Comparison of ENCODE assay signal across 8 cellular contexts in the genomic region with DNA sequence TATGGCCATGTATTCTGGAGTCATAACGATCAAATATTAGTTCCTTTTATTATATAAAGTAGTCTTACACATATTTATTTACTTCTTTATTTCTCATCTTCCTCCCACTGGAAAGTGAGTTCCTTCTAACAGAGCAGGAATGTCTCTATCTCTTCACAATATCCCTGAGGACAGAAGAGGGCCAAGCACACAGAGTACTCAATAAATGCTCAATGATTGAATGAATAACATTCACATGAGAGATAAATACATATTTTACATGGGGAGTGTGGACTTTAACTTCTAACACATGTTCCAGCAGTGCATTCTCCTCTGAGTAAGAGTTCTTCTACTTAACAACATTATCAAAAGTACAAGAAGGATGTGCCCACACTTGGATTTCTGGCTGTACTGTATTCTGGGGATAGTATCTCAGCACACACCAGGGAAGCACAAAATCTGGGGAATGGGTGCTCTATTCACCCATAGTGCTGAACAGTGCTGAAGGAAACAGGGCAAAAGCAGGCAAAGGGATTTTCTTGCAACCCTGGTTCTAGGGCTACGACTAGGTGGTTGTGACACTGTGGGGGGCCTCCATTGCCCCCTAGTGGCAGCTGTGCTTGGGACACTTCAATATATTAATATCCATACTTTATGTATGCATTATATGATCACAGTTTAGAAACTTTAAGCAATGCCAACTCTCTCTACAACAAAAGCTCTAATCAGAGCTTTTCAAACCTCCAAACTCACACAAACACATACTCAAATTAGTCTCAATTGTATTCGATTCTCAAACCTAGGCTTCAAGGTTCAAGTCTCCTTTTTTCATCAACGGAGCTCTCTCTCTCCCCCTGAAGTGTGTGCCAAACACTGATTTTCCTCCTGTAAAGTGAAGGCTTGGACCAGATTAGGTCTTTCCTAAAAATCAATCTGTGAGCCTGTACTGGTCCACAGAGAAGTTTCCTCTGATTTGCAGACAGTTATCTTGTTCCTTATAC.
DNase-seq lines count a peak whose midpoint lies in the region; ATAC-seq and TF ChIP-seq lines count a peak whose summit lies in the region.

No MANE protein-coding gene starts in this region.

- H3K79me2 ChIP-seq in trophoblast cell (ENCODE audit: control insufficient read depth, insufficient read depth, low read length, poor library complexity): no peaks in the 10 kb centered on the region

- ATAC-seq in GM18499 (IDR thresholded peaks at IDR 0.05; ENCODE audit: insufficient read depth, unreplicated experiment) (peak; percentile 81), HG02884 (IDR thresholded peaks at IDR 0.05; ENCODE audit: unreplicated experiment) (peak; percentile 98)

- no peak overlapping the region for H2AK5ac ChIP-seq in trophoblast cell (ENCODE audit: low read length)

- no peak overlapping the region for H3K14ac ChIP-seq in trophoblast cell (ENCODE audit: low read length)

- H3K27ac ChIP-seq in trophoblast cell (ENCODE audit: low read depth, low read length) (no peak overlapping the region), vagina (no peak overlapping the region)

- POLR2A ChIA-PET in AG04449 (lab: Yijun Ruan, JAX): no interaction called here

- no peak overlapping the region for H3K4ac ChIP-seq in trophoblast cell (ENCODE audit: low read depth, low read length)

- no peak overlapping the region for H4K12ac ChIP-seq in trophoblast cell (ENCODE audit: low read depth, low read length)

- no peaks in the 10 kb centered on the region for H3K4me1 ChIP-seq in trophoblast cell (ENCODE audit: control insufficient read depth in 1 of 2, insufficient read depth in 2 of 2, low read length in 2 of 2)
- H3K4me1 ChIP-seq in vagina: no peaks in the 10 kb centered on the region

- DNase-seq in AG04449 (ENCODE audit: low read depth, low spot score) (no peak), NCI-H82 (lab: John Stamatoyannopoulos, UW) (peak; percentile 78), activated T-cell treated with anti-CD3 and anti-CD28 coated beads for 24 hours (ENCODE audit: low read depth) (peak; percentile 32), fibroblast of peridontal ligament (ENCODE audit: extremely low read depth) (peak; percentile 66), trophoblast cell (peak; percentile 49 to 73), vagina (ENCODE audit: extremely low spot score in 2 of 2) (no peak)

- H2BK12ac ChIP-seq in trophoblast cell (ENCODE audit: low read length): no peak overlapping the region

- H3K4me3 ChIP-seq in AG04449 (ENCODE audit: low read depth, low read length): no peak overlapping the region
- no peak overlapping the region for H3K4me3 ChIP-seq in trophoblast cell (ENCODE audit: low read depth, low read length)
- H3K4me3 ChIP-seq in vagina: no peak overlapping the region

- H3K9ac ChIP-seq in trophoblast cell (ENCODE audit: low read length): no peak overlapping the region

- CTCF ChIA-PET in AG04449 (lab: Yijun Ruan, JAX): interaction anchor here (0.6 to 3.0 kb wide), 11 partner anchors 9 to 674 kb away, joined by 3 to 18 read pairs (median 4); no protein-coding TSS in a partner anchor

- H2BK120ac ChIP-seq in trophoblast cell (ENCODE audit: insufficient read depth, low read length, poor library complexity): no peak overlapping the region

- H2BK5ac ChIP-seq in trophoblast cell (ENCODE audit: low read depth, low read length, poor library complexity): no peak overlapping the region

- no peaks in the 10 kb centered on the region for H3K79me1 ChIP-seq in trophoblast cell (ENCODE audit: low read length)

- H3K36me3 ChIP-seq in trophoblast cell (ENCODE audit: control insufficient read depth in 1 of 2, insufficient read depth in 2 of 2, low read length in 2 of 2): no peaks in the 10 kb centered on the region
- H3K36me3 ChIP-seq in vagina: no peaks in the 10 kb centered on the region

- H4K91ac ChIP-seq in trophoblast cell (ENCODE audit: low read depth, low read length): no peak overlapping the region

- H3K4me2 ChIP-seq in trophoblast cell (ENCODE audit: low read length): no peak overlapping the region

- peak; percentile 69 for TF ChIP-seq CTCF in AG04449 (IDR thresholded peaks at IDR 0.05; ENCODE audit: insufficient read depth, low read length, missing control alignments)
- TF ChIP-seq CTCF in vagina (IDR thresholded peaks at IDR 0.05): peak; percentile 40 to 61 (median 42)

- intact Hi-C loops in vagina (cut with DNase I): no loop called here

- no peak overlapping the region for H3K23ac ChIP-seq in trophoblast cell (ENCODE audit: low read length)

- WGBS in trophoblast cell (ENCODE audit: extremely low coverage, insufficient coverage, insufficient read length): 100% methylated on average over 1 of the region's 4 CpGs

- no peaks in the 10 kb centered on the region for H3K27me3 ChIP-seq in trophoblast cell (ENCODE audit: insufficient read depth, low read length)
- no peaks in the 10 kb centered on the region for H3K27me3 ChIP-seq in vagina

- no peak overlapping the region for H3K18ac ChIP-seq in trophoblast cell (ENCODE audit: low read length)

- no peak overlapping the region for H4K8ac ChIP-seq in trophoblast cell (ENCODE audit: low read depth, low read length)

- H3K9me3 ChIP-seq in trophoblast cell (ENCODE audit: insufficient read depth, low read depth, low read length) (no peaks in the 10 kb centered on the region), vagina (no peaks in the 10 kb centered on the region)

- no peak overlapping the region for H2AFZ ChIP-seq in trophoblast cell (ENCODE audit: insufficient read depth, low read length, poor library complexity)

- no peak for TF ChIP-seq POLR2A in vagina (IDR thresholded peaks at IDR 0.05)

Comparison
In these comparisons a context has a peak if more than half of its experiments do, and no peak if none do; other contexts are left out.
1. DNase-seq: peak in NCI-H82 (single experiment), activated T-cell treated with anti-CD3 and anti-CD28 coated beads for 24 hours (single experiment), fibroblast of peridontal ligament (single experiment) and trophoblast cell (2 of 2); none in AG04449 (single experiment) and vagina (0 of 2).